ENCODE assay signal across 9 cellular contexts in the genomic region with DNA sequence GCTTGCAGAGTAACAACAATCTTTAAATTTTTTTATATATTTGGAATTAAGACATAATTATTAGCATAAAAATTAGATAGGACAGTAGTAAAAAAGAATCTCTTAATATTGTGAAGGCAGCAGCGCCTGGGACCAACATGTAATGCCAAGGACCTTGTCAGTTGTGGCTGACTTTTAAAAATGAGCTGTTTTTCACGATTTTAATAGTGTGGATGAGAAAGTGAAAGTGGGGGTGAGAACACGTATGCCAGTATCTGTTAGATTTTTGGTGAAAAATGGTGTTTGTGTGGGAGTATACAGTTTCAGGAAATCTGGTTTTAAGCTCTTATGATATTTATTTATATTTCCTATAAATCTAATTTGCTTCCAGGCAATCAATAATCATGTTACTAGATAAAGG.
DNase-seq lines count a peak whose midpoint lies in the region; ATAC-seq lines count a peak whose summit lies in the region.
"Had no signal": no experiment of that assay in that cellular context is flagged by ENCODE, and none has a peak within 500 bp of the region (broad histone marks: within the 10 kb centered on the region; RNA-seq: fewer than 3 reads in every experiment).

No MANE protein-coding gene starts in this region.

- H3K4me1 ChIP-seq in CD8-positive, alpha-beta memory T cell (ENCODE audit: insufficient read depth, low read length) = peaks cover 35% of the 10 kb centered on the region

- H3K4me1 Mint-ChIP-seq in CD8-positive, alpha-beta memory T cell = peaks cover 47 to 79% (median 60%) of the 10 kb centered on the region in 3 donors
- H3K4me1 Mint-ChIP-seq in naive B cell = peaks cover 21 to 27% (median 26%) of the 10 kb centered on the region in 3 donors

- peak overlapping the region in 5 of 8 donors; percentile 73 to 87 (median 80) for H3K27ac Mint-ChIP-seq in CD8-positive, alpha-beta memory T cell
- H3K27ac Mint-ChIP-seq in naive B cell = peak overlapping the region in 5 of 6 donors; percentile 21 to 87 (median 74)

- H3K9me3 ChIP-seq in CD8-positive, alpha-beta memory T cell (ENCODE audit: low read length) = no peaks in the 10 kb centered on the region

- H3K27me3 ChIP-seq in CD8-positive, alpha-beta memory T cell (ENCODE audit: insufficient read depth, low read length, poor library complexity, severe bottlenecking) = no peaks in the 10 kb centered on the region

- H3K4me3 Mint-ChIP-seq in CD8-positive, alpha-beta memory T cell = peak overlapping the region; percentile 78 to 89 (median 82)
- H3K4me3 Mint-ChIP-seq in naive B cell = peak overlapping the region; percentile 39 to 81 (median 75)

- H3K4me3 ChIP-seq in CD8-positive, alpha-beta memory T cell (ENCODE audit: low read length) = peak overlapping the region; percentile 48

- DNase-seq in CD8-positive, alpha-beta memory T cell = peak in 2 of 5 donors; percentile 13 to 38
- peak; percentile 26 for DNase-seq in amniotic epithelial cell (ENCODE audit: low read depth)
- DNase-seq in naive B cell = no peak
- no peak for DNase-seq in DMS114 treated with DMSO at 0.1 percent for 48 hours (lab: John Stamatoyannopoulos, UW; ENCODE audit: unreplicated experiment)
- DNase-seq in NCI-H510A (lab: John Stamatoyannopoulos, UW) = no peak
- DNase-seq: activated CD4-positive, CD25-positive, alpha-beta regulatory T cell had no signal

- no peaks in the 10 kb centered on the region for H3K36me3 ChIP-seq in CD8-positive, alpha-beta memory T cell (ENCODE audit: insufficient read depth, low read length)

- no peak overlapping the region for H3K27ac ChIP-seq in CD8-positive, alpha-beta memory T cell (ENCODE audit: low read depth, low read length)

- no peaks in the 10 kb centered on the region for H3K9me3 Mint-ChIP-seq in CD8-positive, alpha-beta memory T cell
- H3K9me3 Mint-ChIP-seq in naive B cell = peaks cover 0 to 2% (median 0%) of the 10 kb centered on the region in 7 donors

- POLR2A ChIA-PET in CD8-positive, alpha-beta memory T cell (lab: Charles Lee) = interaction anchor here (1.4 kb wide), 1 partner anchor 1230 kb away, joined by 5 read pairs; a partner anchor contains a TSS

- no peaks in the 10 kb centered on the region for H3K27me3 Mint-ChIP-seq in CD8-positive, alpha-beta memory T cell
- H3K27me3 Mint-ChIP-seq in naive B cell = no peaks in the 10 kb centered on the region

- CTCF ChIA-PET in CD8-positive, alpha-beta memory T cell (lab: Charles Lee) = interaction anchor here (0.6 to 1.8 kb wide), 6 partner anchors 15 to 1219 kb away, joined by 3 to 5 read pairs (median 4); no protein-coding TSS in a partner anchor

- peaks cover 0 to 12% (median 4%) of the 10 kb centered on the region in 3 donors for H3K36me3 Mint-ChIP-seq in CD8-positive, alpha-beta memory T cell
- H3K36me3 Mint-ChIP-seq in naive B cell = peaks cover 4 to 7% of the 10 kb centered on the region in 2 donors

- ATAC-seq in HG02885 (IDR thresholded peaks at IDR 0.05; ENCODE audit: poor library complexity, unreplicated experiment) = peak; percentile 39
- peak; percentile 30 to 48 for ATAC-seq in naive B cell (ENCODE audit: low read depth in 2 of 2)
- ATAC-seq in HG03095 (IDR thresholded peaks at IDR 0.05; ENCODE audit: unreplicated experiment) = no peak
- no peak for ATAC-seq in HG02938 (IDR thresholded peaks at IDR 0.05; ENCODE audit: unreplicated experiment)

Comparison
In these comparisons a context has a peak if more than half of its experiments do, and no peak if none do; other contexts are left out.
1. ATAC-seq: peak in HG02885 (single experiment) and naive B cell (2 of 2); none in HG03095 (single experiment) and HG02938 (single experiment).